13 cellular contexts compared by ENCODE assay signal in genomic region chr10:88466786-88467185, GRCh38.
DNase-seq lines count a peak whose midpoint lies in the region; ATAC-seq and TF ChIP-seq lines count a peak whose summit lies in the region.
"Had no signal": no experiment of that assay in that cellular context is flagged by ENCODE, and none has a peak within 500 bp of the region (broad histone marks: within the 10 kb centered on the region; RNA-seq: fewer than 3 reads in every experiment).

No MANE protein-coding gene starts in this region.

- H3K4me1 Mint-ChIP-seq in activated CD4-positive, alpha-beta T cell treated with anti-CD3 and anti-CD28 coated beads, Interleukin-2, amount 10 ng/mL, durations not matched to agents 7 days and 5 days: no peaks in the 10 kb centered on the region

- CTCF ChIA-PET in activated CD4-positive, alpha-beta T cell treated with anti-CD3 and anti-CD28 coated beads, Interleukin-2, amount 10 ng/mL, durations not matched to agents 7 days and 5 days (lab: Charles Lee): no interaction called here

- intact Hi-C loops in sciatic nerve (cut with DNase I): no loop called here

- no peak overlapping the region for H3K4me3 Mint-ChIP-seq in activated CD4-positive, alpha-beta T cell treated with anti-CD3 and anti-CD28 coated beads, Interleukin-2, amount 10 ng/mL, durations not matched to agents 7 days and 5 days
- H3K4me3 Mint-ChIP-seq: CD4-positive, alpha-beta T cell; H9 had no signal

- no peak for TF ChIP-seq CTCF in AG09309 (IDR thresholded peaks at IDR 0.05; ENCODE audit: control insufficient read depth, insufficient read depth, low read depth, low read length, missing control alignments)

- DNase-seq in AG09309 (ENCODE audit: low read depth) (peak; percentile 70), GM04504 (ENCODE audit: low read depth) (peak; percentile 41), astrocyte of the hippocampus (ENCODE audit: low read depth, low spot score) (peak; percentile 29), sciatic nerve (ENCODE audit: low spot score) (no peak), activated T-cell treated with anti-CD3 and anti-CD28 coated beads for 4 hours (no peak)
- DNase-seq in stimulated activated CD8-positive, alpha-beta memory T cell treated with anti-CD3 and anti-CD28 coated beads, Interleukin-4, amount 100 ng/mL, for 48 hours: no peak
- DNase-seq in activated CD4-positive, alpha-beta T cell treated with anti-CD3 and anti-CD28 coated beads, Interleukin-2, amount 10 ng/mL, durations not matched to agents 7 days and 5 days: no peak
- DNase-seq: 8988T; C1 segment of cervical spinal cord; CD4-positive, alpha-beta T cell; GOT3; H9 had no signal

- ATAC-seq in sciatic nerve: peak; percentile 47
- ATAC-seq: HepG2 had no signal

- H3K27ac Mint-ChIP-seq in activated CD4-positive, alpha-beta T cell treated with anti-CD3 and anti-CD28 coated beads, Interleukin-2, amount 10 ng/mL, durations not matched to agents 7 days and 5 days: no peak overlapping the region
- H3K27ac Mint-ChIP-seq: CD4-positive, alpha-beta T cell had no signal

- POLR2A ChIA-PET in activated CD4-positive, alpha-beta T cell treated with anti-CD3 and anti-CD28 coated beads, Interleukin-2, amount 10 ng/mL, durations not matched to agents 7 days and 5 days (lab: Charles Lee): no interaction called here

- no peaks in the 10 kb centered on the region for H3K36me3 Mint-ChIP-seq in activated CD4-positive, alpha-beta T cell treated with anti-CD3 and anti-CD28 coated beads, Interleukin-2, amount 10 ng/mL, durations not matched to agents 7 days and 5 days (ENCODE audit: low read depth)

- no peaks in the 10 kb centered on the region for H3K27me3 Mint-ChIP-seq in activated CD4-positive, alpha-beta T cell treated with anti-CD3 and anti-CD28 coated beads, Interleukin-2, amount 10 ng/mL, durations not matched to agents 7 days and 5 days
- H3K27me3 Mint-ChIP-seq: CD4-positive, alpha-beta T cell had no signal

- no peaks in the 10 kb centered on the region for H3K9me3 Mint-ChIP-seq in activated CD4-positive, alpha-beta T cell treated with anti-CD3 and anti-CD28 coated beads, Interleukin-2, amount 10 ng/mL, durations not matched to agents 7 days and 5 days
- H3K9me3 Mint-ChIP-seq: CD4-positive, alpha-beta T cell had no signal

- H3K4me3 ChIP-seq in AG09309 (ENCODE audit: control insufficient read depth, low read depth, low read length): no peak overlapping the region

Comparison
In these comparisons a context has a peak if more than half of its experiments do, and no peak if none do; other contexts are left out.
1. DNase-seq: peak in AG09309 (single experiment), GM04504 (single experiment) and astrocyte of the hippocampus (single experiment); none in sciatic nerve (single experiment), stimulated activated CD8-positive, alpha-beta memory T cell treated with anti-CD3 and anti-CD28 coated beads, Interleukin-4, amount 100 ng/mL, for 48 hours (single experiment), activated CD4-positive, alpha-beta T cell treated with anti-CD3 and anti-CD28 coated beads, Interleukin-2, amount 10 ng/mL, durations not matched to agents 7 days and 5 days (single experiment) and activated T-cell treated with anti-CD3 and anti-CD28 coated beads for 4 hours (single experiment).